Comparison of ENCODE assay signal across 30 cellular contexts in the genomic region with DNA sequence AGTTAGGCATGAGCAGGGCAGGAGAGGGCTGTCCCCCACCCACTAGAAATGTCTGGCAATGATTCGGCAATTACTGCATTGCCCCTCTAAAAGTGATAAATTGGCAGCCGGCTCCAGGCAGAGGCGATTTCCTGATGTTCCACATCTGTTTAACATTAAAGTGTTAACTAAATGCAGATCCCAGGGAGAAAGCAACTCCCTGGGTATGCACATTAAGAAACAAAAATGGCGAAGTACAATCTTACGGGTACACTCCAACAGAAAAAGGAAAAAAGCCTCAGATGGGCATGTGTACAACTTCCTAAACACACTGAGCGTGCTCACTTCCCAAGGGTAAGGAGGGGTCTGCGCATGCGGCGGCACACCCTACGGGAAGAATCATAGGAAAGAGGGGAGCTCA.
"Had no signal": no experiment of that assay in that cellular context is flagged by ENCODE, and none has a peak within 500 bp of the region (broad histone marks: within the 10 kb centered on the region; RNA-seq: fewer than 3 reads in every experiment).

No MANE protein-coding gene starts in this region.

- H3K4me3 ChIP-seq: esophagus squamous epithelium, heart right ventricle, lower lobe of right lung, pancreas, prostate gland, smooth muscle cell, stomach, suprapubic skin, tibial artery had no signal

- ATAC-seq: activated CD4-positive, alpha-beta T cell treated with anti-CD3 and anti-CD28 coated beads for 36 hours; activated CD8-positive, alpha-beta memory T cell treated with anti-CD3 and anti-CD28 coated beads, Interleukin-2, amount 10 ng/mL, durations not matched to agents 7 days and 5 days; activated CD8-positive, alpha-beta T cell treated with anti-CD3 and anti-CD28 coated beads, Interleukin-2, amount 10 ng/mL, durations not matched to agents 7 days and 5 days; activated naive CD4-positive, alpha-beta T cell treated with anti-CD3 and anti-CD28 coated beads, Interleukin-2, amount 50 U/mL, for 72 hours; heart right ventricle; left lobe of liver; lower lobe of right lung; pancreas; stimulated activated naive B cell treated with anti-CD40 and anti-IgM and Interleukin-4, amounts not matched to agents 10 μg/mL and 1 μg/mL and 100 μg/mL, for 72 hours had no signal

- H3K36me3 Mint-ChIP-seq: activated CD8-positive, alpha-beta memory T cell treated with anti-CD3 and anti-CD28 coated beads, Interleukin-2, amount 10 ng/mL, durations not matched to agents 7 days and 5 days; activated naive CD4-positive, alpha-beta T cell treated with anti-CD3 and anti-CD28 coated beads, Interleukin-2, amount 50 U/mL, for 72 hours; stimulated activated naive B cell treated with anti-CD40 and anti-IgM and Interleukin-4, amounts not matched to agents 10 μg/mL and 1 μg/mL and 100 μg/mL, for 72 hours had no signal

- H3K27ac Mint-ChIP-seq: activated B cell treated with CpG ODN at 0.5 μM for 24 hours; activated CD4-positive, alpha-beta T cell treated with anti-CD3 and anti-CD28 coated beads for 36 hours; activated CD8-positive, alpha-beta memory T cell treated with anti-CD3 and anti-CD28 coated beads, Interleukin-2, amount 10 ng/mL, durations not matched to agents 7 days and 5 days; activated CD8-positive, alpha-beta T cell treated with anti-CD3 and anti-CD28 coated beads, Interleukin-2, amount 10 ng/mL, durations not matched to agents 7 days and 5 days; activated naive CD4-positive, alpha-beta T cell treated with anti-CD3 and anti-CD28 coated beads, Interleukin-2, amount 50 U/mL, for 72 hours; activated T-helper 2 cell treated with anti-CD3 and anti-CD28 coated beads, Interferon-gamma antibody, Interleukin-2, Interleukin-4, amounts not matched to agents 10 μg/mL and 5 μg/mL and 100 μg/mL, durations not matched to agents 14 hours and 24 hours and 36 hours; stimulated activated naive B cell treated with anti-CD40 and anti-IgM and Interleukin-4, amounts not matched to agents 10 μg/mL and 1 μg/mL and 100 μg/mL, for 72 hours; T-helper 2 cell treated with Interferon-gamma antibody and Interleukin-4, amounts not matched to agents 5 μg/mL and 100 μg/mL, for 36 hours had no signal

- DNase-seq: activated B cell treated with CpG ODN at 0.5 μM for 24 hours; activated CD4-positive, alpha-beta T cell treated with anti-CD3 and anti-CD28 coated beads for 36 hours; activated CD8-positive, alpha-beta memory T cell treated with anti-CD3 and anti-CD28 coated beads, Interleukin-2, amount 10 ng/mL, durations not matched to agents 7 days and 5 days; activated CD8-positive, alpha-beta T cell treated with anti-CD3 and anti-CD28 coated beads, Interleukin-2, amount 10 ng/mL, durations not matched to agents 7 days and 5 days; activated naive CD4-positive, alpha-beta T cell; activated T-cell treated with anti-CD3 and anti-CD28 coated beads, Interleukin-2, amount 50 U/mL, for 48 hours; anterior cingulate cortex; dermis blood vessel endothelial cell; effector CD4-positive, alpha-beta T cell; esophagus squamous epithelium; foreskin melanocyte; heart right ventricle; kidney glomerular epithelial cell; lower lobe of right lung; mesendoderm; pancreas; stimulated activated CD4-positive, alpha-beta T cell treated with anti-CD3 and anti-CD28 coated beads, Interleukin-1b, Interleukin-23, amount 100 ng/mL, for 48 hours; stimulated activated CD4-positive, alpha-beta T cell treated with anti-CD3 and anti-CD28 coated beads, Interleukin-4, amount 100 ng/mL, for 4 hours; stimulated activated naive B cell treated with anti-CD40 and anti-IgM and Interleukin-4, amounts not matched to agents 10 μg/mL and 1 μg/mL and 100 μg/mL, for 72 hours; stomach; T-helper 1 cell; tibial artery had no signal

- H3K4me1 ChIP-seq: esophagus squamous epithelium, heart right ventricle, lower lobe of right lung, pancreas, prostate gland, stomach, suprapubic skin, tibial artery had no signal

- H3K36me3 ChIP-seq: esophagus squamous epithelium, heart right ventricle, lower lobe of right lung, pancreas, prostate gland, stomach, suprapubic skin, tibial artery had no signal

- H3K9me3 Mint-ChIP-seq: activated B cell treated with CpG ODN at 0.5 μM for 24 hours; activated naive CD4-positive, alpha-beta T cell treated with anti-CD3 and anti-CD28 coated beads, Interleukin-2, amount 50 U/mL, for 72 hours; activated T-helper 2 cell treated with anti-CD3 and anti-CD28 coated beads, Interferon-gamma antibody, Interleukin-2, Interleukin-4, amounts not matched to agents 10 μg/mL and 5 μg/mL and 100 μg/mL, durations not matched to agents 14 hours and 24 hours and 36 hours; nephron; stimulated activated naive B cell treated with anti-CD40 and anti-IgM and Interleukin-4, amounts not matched to agents 10 μg/mL and 1 μg/mL and 100 μg/mL, for 72 hours; T-helper 2 cell treated with Interferon-gamma antibody and Interleukin-4, amounts not matched to agents 5 μg/mL and 100 μg/mL, for 36 hours had no signal

- H3K9me3 ChIP-seq: esophagus squamous epithelium, heart right ventricle, lower lobe of right lung, pancreas, prostate gland, stomach, suprapubic skin, tibial artery had no signal

- H3K4me3 Mint-ChIP-seq: activated B cell treated with CpG ODN at 0.5 μM for 24 hours; activated CD4-positive, alpha-beta T cell treated with anti-CD3 and anti-CD28 coated beads for 36 hours; activated CD8-positive, alpha-beta memory T cell treated with anti-CD3 and anti-CD28 coated beads, Interleukin-2, amount 10 ng/mL, durations not matched to agents 7 days and 5 days; activated CD8-positive, alpha-beta T cell treated with anti-CD3 and anti-CD28 coated beads, Interleukin-2, amount 10 ng/mL, durations not matched to agents 7 days and 5 days; nephron; stimulated activated naive B cell treated with anti-CD40 and anti-IgM and Interleukin-4, amounts not matched to agents 10 μg/mL and 1 μg/mL and 100 μg/mL, for 72 hours; T-helper 2 cell treated with Interferon-gamma antibody and Interleukin-4, amounts not matched to agents 5 μg/mL and 100 μg/mL, for 36 hours had no signal

- H3K27ac ChIP-seq: esophagus squamous epithelium, heart right ventricle, lower lobe of right lung, pancreas, prostate gland, stomach, suprapubic skin, tibial artery had no signal

- H3K4me2 ChIP-seq: smooth muscle cell had no signal

- H3K4me1 Mint-ChIP-seq: activated B cell treated with CpG ODN at 0.5 μM for 24 hours; activated CD4-positive, alpha-beta T cell treated with anti-CD3 and anti-CD28 coated beads for 36 hours; activated CD8-positive, alpha-beta memory T cell treated with anti-CD3 and anti-CD28 coated beads, Interleukin-2, amount 10 ng/mL, durations not matched to agents 7 days and 5 days; stimulated activated naive B cell treated with anti-CD40 and anti-IgM and Interleukin-4, amounts not matched to agents 10 μg/mL and 1 μg/mL and 100 μg/mL, for 72 hours had no signal

- H3K27me3 ChIP-seq: esophagus squamous epithelium, heart right ventricle, pancreas, stomach, suprapubic skin, tibial artery had no signal
